ENCODE assay signal across 9 cellular contexts in the genomic region with DNA sequence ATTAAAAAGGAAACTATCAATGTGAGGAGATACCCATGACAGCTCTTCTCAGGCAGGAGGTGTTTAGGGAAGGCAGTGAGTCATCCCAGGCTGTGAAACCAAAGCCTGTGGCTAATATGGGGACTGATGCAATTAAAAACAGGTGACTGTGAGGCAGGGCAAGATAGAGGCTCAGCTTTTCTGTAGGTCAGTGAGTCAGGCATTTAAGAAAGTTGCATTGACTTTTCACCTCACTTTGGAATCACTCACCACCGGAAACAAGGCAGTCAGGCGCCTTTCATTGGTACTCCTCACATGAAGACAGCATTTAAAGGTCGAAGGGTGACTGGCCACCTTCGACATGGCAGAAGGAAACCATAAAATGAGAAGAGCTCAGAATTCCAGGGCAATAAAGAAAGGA. TPM values are rescaled to one million over a fixed set of nuclear protein-coding genes. Genes with fewer than 3 reads are reported as not detected.
DNase-seq lines count a peak whose midpoint lies in the region; ATAC-seq and TF ChIP-seq lines count a peak whose summit lies in the region.
"Had no signal": no experiment of that assay in that cellular context is flagged by ENCODE, and none has a peak within 500 bp of the region (broad histone marks: within the 10 kb centered on the region; RNA-seq: fewer than 3 reads in every experiment).

No MANE protein-coding gene starts in this region.

- peaks cover 7% of the 10 kb centered on the region for H3K9me3 Mint-ChIP-seq in progenitor cell of endocrine pancreas (ENCODE audit: low read depth)
- peaks cover 0 to 21% (median 7%) of the 10 kb centered on the region in 11 donors for H3K9me3 Mint-ChIP-seq in naive thymus-derived CD4-positive, alpha-beta T cell

- no peaks in the 10 kb centered on the region for H3K27me3 ChIP-seq in SK-N-SH (ENCODE audit: insufficient read depth)
- no peaks in the 10 kb centered on the region for H3K27me3 ChIP-seq in naive thymus-derived CD4-positive, alpha-beta T cell (ENCODE audit: control insufficient read depth in 2 of 2, insufficient read depth in 2 of 2, low read length in 2 of 2)

- no peak overlapping the region for H3K9ac ChIP-seq in SK-N-SH

- H3K4me1 ChIP-seq in SK-N-SH (ENCODE audit: control insufficient read depth in 1 of 2, insufficient read depth in 2 of 2, low read depth in 1 of 2, low read length in 1 of 2) = peaks cover 0 to 7% of the 10 kb centered on the region in 2 experiments; a peak in 2 of 4 replicates
- no peaks in the 10 kb centered on the region for H3K4me1 ChIP-seq in naive thymus-derived CD4-positive, alpha-beta T cell (ENCODE audit: control insufficient read depth in 2 of 2, insufficient read depth in 2 of 2, low read length in 2 of 2)

- H4K20me1 ChIP-seq in SK-N-SH (ENCODE audit: insufficient read depth) = no peaks in the 10 kb centered on the region

- no peaks in the 10 kb centered on the region for H3K9me3 ChIP-seq in SK-N-SH
- H3K9me3 ChIP-seq in naive thymus-derived CD4-positive, alpha-beta T cell (ENCODE audit: control insufficient read depth in 2 of 3, low read length in 3 of 3) = no peaks in the 10 kb centered on the region

- no peaks in the 10 kb centered on the region for H3F3A ChIP-seq in SK-N-SH (replicated peaks; ENCODE audit: insufficient read depth)

- no peaks in the 10 kb centered on the region for H3K36me3 Mint-ChIP-seq in progenitor cell of endocrine pancreas (ENCODE audit: insufficient read depth)
- peaks cover 0 to 3% (median 0%) of the 10 kb centered on the region in 5 donors for H3K36me3 Mint-ChIP-seq in naive thymus-derived CD4-positive, alpha-beta T cell

- TF ChIP-seq EP300 in SK-N-SH (IDR thresholded peaks at IDR 0.05; ENCODE audit: borderline replicate concordance in 1 of 2, low read depth in 1 of 2, low read length in 1 of 2) = no peak

- peak overlapping the region; percentile 47 for H3K4me3 Mint-ChIP-seq in progenitor cell of endocrine pancreas (ENCODE audit: low read depth)
- H3K4me3 Mint-ChIP-seq in naive thymus-derived CD4-positive, alpha-beta T cell = no peak overlapping the region

- H3K27me3 Mint-ChIP-seq in progenitor cell of endocrine pancreas = no peaks in the 10 kb centered on the region
- H3K27me3 Mint-ChIP-seq in naive thymus-derived CD4-positive, alpha-beta T cell = peaks cover 0 to 9% (median 5%) of the 10 kb centered on the region in 5 donors

- no peak for TF ChIP-seq CTCF in SK-N-SH (IDR thresholded peaks at IDR 0.05)
- TF ChIP-seq CTCF in progenitor cell of endocrine pancreas (IDR thresholded peaks at IDR 0.05; ENCODE audit: unreplicated experiment) = no peak

- ATAC-seq in SK-N-SH treated with all-trans-retinoic acid at 6 μM for 48 hours (no peak), HG02938 (IDR thresholded peaks at IDR 0.05; ENCODE audit: unreplicated experiment) (peak; percentile 68)
- no peak for ATAC-seq in naive thymus-derived CD4-positive, alpha-beta T cell

- no peak overlapping the region for H3K4me3 ChIP-seq in SK-N-SH (ENCODE audit: low read depth in 2 of 2, low read length in 1 of 2)
- H3K4me3 ChIP-seq in naive thymus-derived CD4-positive, alpha-beta T cell (ENCODE audit: low read length) = no peak overlapping the region

- H3K4me1 Mint-ChIP-seq in progenitor cell of endocrine pancreas (ENCODE audit: low read depth) = peaks cover 39% of the 10 kb centered on the region
- no peaks in the 10 kb centered on the region for H3K4me1 Mint-ChIP-seq in naive thymus-derived CD4-positive, alpha-beta T cell

- H2AFZ ChIP-seq in SK-N-SH (ENCODE audit: low read depth) = no peak overlapping the region

- intact Hi-C loops in naive thymus-derived CD4-positive, alpha-beta T cell (cut with micrococcal nuclease) = no loop called here

- POLR2A ChIA-PET in SK-N-SH (lab: Yijun Ruan, JAX) = no interaction called here
- POLR2A ChIA-PET in naive thymus-derived CD4-positive, alpha-beta T cell (lab: Charles Lee) = no interaction called here

- CTCF ChIA-PET in SK-N-SH (lab: Yijun Ruan, JAX) = interaction anchor here (1.1 to 1.3 kb wide), 2 partner anchors 9 to 326 kb away, joined by 3 to 4 read pairs; no protein-coding TSS in a partner anchor
- CTCF ChIA-PET in naive thymus-derived CD4-positive, alpha-beta T cell (lab: Charles Lee) = no interaction called here

- TF ChIP-seq RAD21 in SK-N-SH (IDR thresholded peaks at IDR 0.05; ENCODE audit: low read length) = no peak

- no peak overlapping the region for H3K27ac ChIP-seq in SK-N-SH (ENCODE audit: low read depth in 2 of 2, low read length in 1 of 2)
- no peak overlapping the region for H3K27ac ChIP-seq in naive thymus-derived CD4-positive, alpha-beta T cell (ENCODE audit: low read depth, low read length)

- no peaks in the 10 kb centered on the region for H3K9me2 ChIP-seq in SK-N-SH

- no peaks in the 10 kb centered on the region for H3K36me3 ChIP-seq in SK-N-SH (replicated peaks in 1 of 2; ENCODE audit: control insufficient read depth in 1 of 2, insufficient read depth in 2 of 2, low read length in 1 of 2)
- H3K36me3 ChIP-seq in naive thymus-derived CD4-positive, alpha-beta T cell (ENCODE audit: control insufficient read depth in 2 of 3, insufficient read depth in 3 of 3, low read length in 3 of 3) = no peaks in the 10 kb centered on the region

- peak overlapping the region; percentile 14 for H3K27ac Mint-ChIP-seq in progenitor cell of endocrine pancreas
- H3K27ac Mint-ChIP-seq in naive thymus-derived CD4-positive, alpha-beta T cell = no peak overlapping the region

- WGBS in SK-N-SH (ENCODE audit: low lambda C conversion rate) = 21% methylated on average over 4 of the region's 4 CpGs

- DNase-seq in SK-N-SH = peak; percentile 2
- peak; percentile 45 for DNase-seq in RKO (ENCODE audit: low spot score)
- DNase-seq in progenitor cell of endocrine pancreas (ENCODE audit: low spot score, unreplicated experiment) = no peak
- no peak for DNase-seq in naive thymus-derived CD4-positive, alpha-beta T cell
- no peak for DNase-seq in NCI-H774 (lab: John Stamatoyannopoulos, UW)
- no peak for DNase-seq in NCI-H1105 (lab: John Stamatoyannopoulos, UW)
- DNase-seq: NCI-H1436 treated with DMSO at 0.1 percent for 48 hours had no signal

- H3K4me2 ChIP-seq in SK-N-SH = no peak overlapping the region

- no peaks in the 10 kb centered on the region for H3K79me2 ChIP-seq in SK-N-SH (ENCODE audit: insufficient read depth)

TF ChIP-seq in SK-N-SH, 30 proteins besides CTCF, POLR2A, EP300 and RAD21:
- TF ChIP-seq POLR2AphosphoS5 (IDR thresholded peaks at IDR 0.05; ENCODE audit: low read depth, low read length) (no peak), FOSL2 (IDR thresholded peaks at IDR 0.05; ENCODE audit: borderline replicate concordance, low read depth) (no peak), TAF1 (IDR thresholded peaks at IDR 0.05; ENCODE audit: borderline replicate concordance, low read depth, low read length) (no peak), SMC3 (IDR thresholded peaks at IDR 0.05; ENCODE audit: low read depth, low read length) (no peak), SIN3A (IDR thresholded peaks at IDR 0.05; ENCODE audit: borderline replicate concordance, low read depth, low read length) (no peak)

TF ChIP-seq in SK-N-SH treated with all-trans-retinoic acid at 6 μM for 48 hours, 23 proteins besides CTCF, POLR2A, EP300 and RAD21 (continues in another document):
- no peak for TF ChIP-seq ISL1 (CRISPR knock-in tag; IDR thresholded peaks at IDR 0.05)
- TF ChIP-seq, protein P1, sequence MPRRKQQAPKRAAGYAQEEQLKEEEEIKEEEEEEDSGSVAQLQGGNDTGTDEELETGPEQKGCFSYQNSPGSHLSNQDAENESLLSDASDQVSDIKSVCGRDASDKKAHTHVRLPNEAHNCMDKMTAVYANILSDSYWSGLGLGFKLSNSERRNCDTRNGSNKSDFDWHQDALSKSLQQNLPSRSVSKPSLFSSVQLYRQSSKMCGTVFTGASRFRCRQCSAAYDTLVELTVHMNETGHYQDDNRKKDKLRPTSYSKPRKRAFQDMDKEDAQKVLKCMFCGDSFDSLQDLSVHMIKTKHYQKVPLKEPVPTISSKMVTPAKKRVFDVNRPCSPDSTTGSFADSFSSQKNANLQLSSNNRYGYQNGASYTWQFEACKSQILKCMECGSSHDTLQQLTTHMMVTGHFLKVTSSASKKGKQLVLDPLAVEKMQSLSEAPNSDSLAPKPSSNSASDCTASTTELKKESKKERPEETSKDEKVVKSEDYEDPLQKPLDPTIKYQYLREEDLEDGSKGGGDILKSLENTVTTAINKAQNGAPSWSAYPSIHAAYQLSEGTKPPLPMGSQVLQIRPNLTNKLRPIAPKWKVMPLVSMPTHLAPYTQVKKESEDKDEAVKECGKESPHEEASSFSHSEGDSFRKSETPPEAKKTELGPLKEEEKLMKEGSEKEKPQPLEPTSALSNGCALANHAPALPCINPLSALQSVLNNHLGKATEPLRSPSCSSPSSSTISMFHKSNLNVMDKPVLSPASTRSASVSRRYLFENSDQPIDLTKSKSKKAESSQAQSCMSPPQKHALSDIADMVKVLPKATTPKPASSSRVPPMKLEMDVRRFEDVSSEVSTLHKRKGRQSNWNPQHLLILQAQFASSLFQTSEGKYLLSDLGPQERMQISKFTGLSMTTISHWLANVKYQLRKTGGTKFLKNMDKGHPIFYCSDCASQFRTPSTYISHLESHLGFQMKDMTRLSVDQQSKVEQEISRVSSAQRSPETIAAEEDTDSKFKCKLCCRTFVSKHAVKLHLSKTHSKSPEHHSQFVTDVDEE (CRISPR knock-in tag; IDR thresholded peaks at IDR 0.05) = no peak
- TF ChIP-seq CSDC2 (CRISPR knock-in tag; IDR thresholded peaks at IDR 0.05) = no peak
- TF ChIP-seq, protein P2, sequence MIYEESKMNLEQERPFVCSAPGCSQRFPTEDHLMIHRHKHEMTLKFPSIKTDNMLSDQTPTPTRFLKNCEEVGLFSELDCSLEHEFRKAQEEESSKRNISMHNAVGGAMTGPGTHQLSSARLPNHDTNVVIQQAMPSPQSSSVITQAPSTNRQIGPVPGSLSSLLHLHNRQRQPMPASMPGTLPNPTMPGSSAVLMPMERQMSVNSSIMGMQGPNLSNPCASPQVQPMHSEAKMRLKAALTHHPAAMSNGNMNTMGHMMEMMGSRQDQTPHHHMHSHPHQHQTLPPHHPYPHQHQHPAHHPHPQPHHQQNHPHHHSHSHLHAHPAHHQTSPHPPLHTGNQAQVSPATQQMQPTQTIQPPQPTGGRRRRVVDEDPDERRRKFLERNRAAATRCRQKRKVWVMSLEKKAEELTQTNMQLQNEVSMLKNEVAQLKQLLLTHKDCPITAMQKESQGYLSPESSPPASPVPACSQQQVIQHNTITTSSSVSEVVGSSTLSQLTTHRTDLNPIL (CRISPR knock-in tag; IDR thresholded peaks at IDR 0.05; ENCODE audit: low read depth) = no peak
- TF ChIP-seq PPARA (CRISPR knock-in tag; IDR thresholded peaks at IDR 0.05; ENCODE audit: borderline replicate concordance) = no peak

RNA-seq across cellular contexts. Expression of a gene that starts 54.5 kb away (rescaled TPM):
- polyA plus RNA-seq in SK-N-SH (2012; rRNA removed) = 0.02 and 0.03 TPM in 2 replicates
- under 0.01 and 0.03 TPM in 2 replicates for polyA plus RNA-seq in SK-N-SH (2012; cell fraction: cytosol; rRNA removed)
- polyA plus RNA-seq in SK-N-SH (2012; cell fraction: nucleus; rRNA removed) = 0.02 and 0.04 TPM in 2 replicates
- total RNA-seq in progenitor cell of endocrine pancreas = 4.1 and 4.2 TPM in 2 replicates
- under 1 TPM in 3 of 5 experiments, not detected in 2; 0.07 to 0.29 (median 0.21) TPM for total RNA-seq in naive thymus-derived CD4-positive, alpha-beta T cell
- not detected for polyA plus RNA-seq in naive thymus-derived CD4-positive, alpha-beta T cell

Comparison
In these comparisons a context has a peak if more than half of its experiments do, and no peak if none do; other contexts are left out.
1. DNase-seq: peak in SK-N-SH (single experiment) and RKO (single experiment); none in progenitor cell of endocrine pancreas (single experiment), naive thymus-derived CD4-positive, alpha-beta T cell (0 of 9), NCI-H774 (single experiment) and NCI-H1105 (single experiment).